In genomic region chr1:191895049-191895448, GRCh38 we compare ENCODE assay signal across 20 cellular contexts.
A peak's percentile ranks its signal among the peaks of the same experiment; 100 is the strongest.
DNase-seq lines count a peak whose midpoint lies in the region; ATAC-seq, FAIRE-seq and TF ChIP-seq lines count a peak whose summit lies in the region.
"Had no signal": no experiment of that assay in that cellular context is flagged by ENCODE, and none has a peak within 500 bp of the region (broad histone marks: within the 10 kb centered on the region; RNA-seq: fewer than 3 reads in every experiment).

No MANE protein-coding gene starts in this region.

- TF ChIP-seq EP300 in K562 (IDR thresholded peaks at IDR 0.05; ENCODE audit: low read length), result no peak

- no peak for ATAC-seq in IMR-90 (ENCODE audit: low read depth)
- ATAC-seq in K562, result no peak
- ATAC-seq: A549; CD8-positive, alpha-beta T cell had no signal

- no peaks in the 10 kb centered on the region for H3K79me1 ChIP-seq in IMR-90 (ENCODE audit: low read depth in 1 of 2, low read length in 2 of 2)

- no peak overlapping the region for H3K23ac ChIP-seq in IMR-90 (ENCODE audit: low read depth, low read length)

- no peaks in the 10 kb centered on the region for H3K79me2 ChIP-seq in K562 (ENCODE audit: control insufficient read depth, insufficient read depth, low read length)

- no peaks in the 10 kb centered on the region for H3K9me3 ChIP-seq in IMR-90 (ENCODE audit: control insufficient read depth, insufficient read depth, low read length)
- H3K9me3 ChIP-seq in K562 (replicated peaks; ENCODE audit: control insufficient read depth, insufficient read depth, low read depth, low read length), result peaks cover 6% of the 10 kb centered on the region; the same call in 1 of the 2 replicates
- H3K9me3 ChIP-seq: A549 had no signal

- H3K4me3 ChIP-seq in IMR-90 (ENCODE audit: insufficient read depth, low read depth, low read length) (no peak overlapping the region), K562 (no peak overlapping the region)
- H3K4me3 ChIP-seq: A549 had no signal

- no peak overlapping the region for H2AK5ac ChIP-seq in IMR-90 (ENCODE audit: low read depth, low read length)

- no peak overlapping the region for H4K91ac ChIP-seq in IMR-90 (ENCODE audit: insufficient read depth, low read depth, low read length)

- no peak overlapping the region for H2BK5ac ChIP-seq in IMR-90 (ENCODE audit: low read depth, low read length, poor library complexity, severe bottlenecking)

- BruUV-seq in IMR-90 (replicated peaks; lab: Mats Ljungman, UMichigan) (no TSS peak), K562 (replicated peaks; lab: Mats Ljungman, UMichigan) (no TSS peak)

- WGBS in IMR-90 (ENCODE audit: extremely low coverage in 2 of 2, insufficient read length in 1 of 2), 2 experiments, result 100% methylated on average over 1 of the region's 2 CpGs; no CpG with 5 or more reads in 1 of the 2 experiments
- WGBS in K562 (ENCODE audit: insufficient coverage, low coverage, missing lambda C conversion rate), result 19% methylated on average over 2 of the region's 2 CpGs

- no peak for DNase-seq in IMR-90
- peak; percentile 23 for DNase-seq in MV-4-11 (lab: John Stamatoyannopoulos, UW)
- no peak for DNase-seq in K562 (ENCODE audit: extremely low read depth in 1 of 4, low spot score in 3 of 4)
- no peak for DNase-seq in RCC 7860 (ENCODE audit: low spot score)
- no peak for DNase-seq in DMS153 (lab: John Stamatoyannopoulos, UW)
- DNase-seq in NCI-H2171 (lab: John Stamatoyannopoulos, UW), result no peak
- DNase-seq: 8988T; C1 segment of cervical spinal cord; CD8-positive, alpha-beta T cell; DMS 273 treated with DMSO at 0.1 percent for 48 hours; DMS53; DMS79 treated with DMSO at 0.1 percent for 48 hours; GF-D8; GOT3; H7; HCEC 1CT had no signal

- FAIRE-seq in K562 (lab: Jason Lieb, UNC) (no peak), RCC 7860 (lab: Jason Lieb, UNC) (no peak)
- FAIRE-seq: A549, D721Med, GM12891, GM18507 had no signal

- no peaks in the 10 kb centered on the region for H3K4me1 ChIP-seq in IMR-90 (ENCODE audit: control insufficient read depth, insufficient read depth, low read length)
- no peaks in the 10 kb centered on the region for H3K4me1 ChIP-seq in K562 (replicated peaks in 1 of 2; ENCODE audit: control insufficient read depth in 2 of 2, insufficient read depth in 2 of 2, low read length in 2 of 2)
- H3K4me1 ChIP-seq: A549 had no signal

- intact Hi-C loops in IMR-90 (cut with micrococcal nuclease) (no loop called here), K562 (cut with micrococcal nuclease) (loop anchor here (10.0 kb wide), 1 partner anchor 550 kb away; no protein-coding TSS in a partner anchor)

- in situ Hi-C loops in IMR-90 (cut with MboI; ENCODE audit: low sequenced_read_pairs), result no loop called here
- in situ Hi-C loops in K562 (cut with MboI), result no loop called here

- H3K56ac ChIP-seq in IMR-90 (ENCODE audit: extremely low read depth, insufficient read depth, low read length), result no peak overlapping the region

- no peaks in the 10 kb centered on the region for H3K27me3 ChIP-seq in IMR-90 (ENCODE audit: control insufficient read depth, insufficient read depth, low read length)
- no peaks in the 10 kb centered on the region for H3K27me3 ChIP-seq in K562 (ENCODE audit: control insufficient read depth in 2 of 2, insufficient read depth in 2 of 2, low read length in 2 of 2)

- H2AK9ac ChIP-seq in IMR-90 (replicated peaks; ENCODE audit: low read depth, low read length, poor library complexity), result no peak overlapping the region

- H3K9me1 ChIP-seq in IMR-90 (ENCODE audit: insufficient read depth, low read length) (no peaks in the 10 kb centered on the region), K562 (ENCODE audit: control insufficient read depth, insufficient read depth, low read length) (no peaks in the 10 kb centered on the region)

- dilution Hi-C loops in IMR-90 (cut with HindIII; ENCODE audit: low sequenced_read_pairs, unreplicated experiment), result no loop called here

- H3K9ac ChIP-seq in IMR-90 (ENCODE audit: low read depth, low read length) (no peak overlapping the region), K562 (ENCODE audit: insufficient read depth in 1 of 2, low read depth in 2 of 2, low read length in 2 of 2) (no peak overlapping the region)

- no peak overlapping the region for H3K14ac ChIP-seq in IMR-90 (replicated peaks; ENCODE audit: low read depth, low read length)

- no peak overlapping the region for H3K4me2 ChIP-seq in IMR-90 (ENCODE audit: low read depth, low read length)
- no peak overlapping the region for H3K4me2 ChIP-seq in K562 (ENCODE audit: insufficient read depth, low read length)
- H3K4me2 ChIP-seq: A549 had no signal

- H4K5ac ChIP-seq in IMR-90 (ENCODE audit: low read depth, low read length), result no peak overlapping the region

- no peak overlapping the region for H4K8ac ChIP-seq in IMR-90 (ENCODE audit: low read depth in 2 of 2, low read length in 2 of 2)

- H2AFZ ChIP-seq in IMR-90 (replicated peaks; ENCODE audit: low read length, poor library complexity) (no peak overlapping the region), K562 (ENCODE audit: low read depth, low read length) (0 out of 2 replicates have a peak overlapping the region, but pooled peaks have one; percentile 3)

- no peaks in the 10 kb centered on the region for H3K36me3 ChIP-seq in IMR-90 (ENCODE audit: control insufficient read depth, insufficient read depth, low read length)
- no peaks in the 10 kb centered on the region for H3K36me3 ChIP-seq in K562 (ENCODE audit: control insufficient read depth, insufficient read depth, low read length)

- no peak for TF ChIP-seq CTCF in IMR-90 (conservative IDR thresholded peaks at IDR 0.05; ENCODE audit: low read depth, low read length)
- TF ChIP-seq CTCF in K562 (IDR thresholded peaks at IDR 0.05 in 2 of 3, conservative IDR thresholded peaks at IDR 0.05 in 1 of 3; ENCODE audit: insufficient read depth in 2 of 3, low read depth in 1 of 3, low read length in 3 of 3), result no peak

- TF ChIP-seq POLR2A in IMR-90 (IDR thresholded peaks at IDR 0.05; ENCODE audit: low read depth, low read length) (no peak), K562 (conservative IDR thresholded peaks at IDR 0.05) (no peak)

- H4K20me1 ChIP-seq in IMR-90 (ENCODE audit: insufficient read depth, low read length) (no peaks in the 10 kb centered on the region), K562 (replicated peaks; ENCODE audit: control insufficient read depth, insufficient read depth, low read length) (no peaks in the 10 kb centered on the region)

- H3K4ac ChIP-seq in IMR-90 (ENCODE audit: low read depth, low read length), result no peak overlapping the region

- no peak overlapping the region for H3K27ac ChIP-seq in IMR-90 (ENCODE audit: insufficient read depth, low read length)
- no peak overlapping the region for H3K27ac ChIP-seq in K562 (ENCODE audit: extremely low read depth, low read depth, low read length)
- H3K27ac ChIP-seq: A549 had no signal

- no peak for TF ChIP-seq RAD21 in IMR-90 (IDR thresholded peaks at IDR 0.05; ENCODE audit: low read length)
- no peak for TF ChIP-seq RAD21 in K562 (CRISPR knock-in tag; conservative IDR thresholded peaks at IDR 0.05 in 1 of 2, IDR thresholded peaks at IDR 0.05 in 1 of 2)

- H3K18ac ChIP-seq in IMR-90 (ENCODE audit: low read depth, low read length), result no peak overlapping the region

- no peak overlapping the region for H2BK15ac ChIP-seq in IMR-90 (ENCODE audit: low read depth, low read length)

- no peak overlapping the region for H2BK120ac ChIP-seq in IMR-90 (ENCODE audit: low read depth, low read length)

- no peak overlapping the region for H2BK20ac ChIP-seq in IMR-90 (ENCODE audit: low read depth, low read length)

- CTCF ChIA-PET in IMR-90 (lab: Yijun Ruan, JAX) (no interaction called here), K562 (lab: Yijun Ruan, JAX; ENCODE audit: low intra/inter-chr PET ratio) (no interaction called here)

- POLR2A ChIA-PET in IMR-90 (lab: Charles Lee; ENCODE audit: unreplicated experiment), result no interaction called here
- POLR2A ChIA-PET in K562 (lab: Yijun Ruan, JAX), result no interaction called here

TF ChIP-seq in IMR-90, 13 proteins besides CTCF, POLR2A, EP300 and RAD21 (continues in another document):
- TF ChIP-seq MXI1 (IDR thresholded peaks at IDR 0.05; ENCODE audit: borderline replicate concordance, low read depth, low read length) (no peak), CEBPB (IDR thresholded peaks at IDR 0.05; ENCODE audit: low read depth, low read length) (peak; percentile 50; the same call in 1 of the 2 replicates), FOS (IDR thresholded peaks at IDR 0.05; ENCODE audit: low read depth, low read length) (no peak), SMC3 (IDR thresholded peaks at IDR 0.05; ENCODE audit: low read depth, low read length) (no peak), NFE2L2 (IDR thresholded peaks at IDR 0.05; ENCODE audit: low read depth, low read length) (no peak), RFX5 (IDR thresholded peaks at IDR 0.05; ENCODE audit: low read depth, low read length) (no peak), CHD1 (IDR thresholded peaks at IDR 0.05; ENCODE audit: low read depth, low read length) (no peak)
- TF ChIP-seq, protein P1, sequence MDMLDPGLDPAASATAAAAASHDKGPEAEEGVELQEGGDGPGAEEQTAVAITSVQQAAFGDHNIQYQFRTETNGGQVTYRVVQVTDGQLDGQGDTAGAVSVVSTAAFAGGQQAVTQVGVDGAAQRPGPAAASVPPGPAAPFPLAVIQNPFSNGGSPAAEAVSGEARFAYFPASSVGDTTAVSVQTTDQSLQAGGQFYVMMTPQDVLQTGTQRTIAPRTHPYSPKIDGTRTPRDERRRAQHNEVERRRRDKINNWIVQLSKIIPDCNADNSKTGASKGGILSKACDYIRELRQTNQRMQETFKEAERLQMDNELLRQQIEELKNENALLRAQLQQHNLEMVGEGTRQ (IDR thresholded peaks at IDR 0.05; ENCODE audit: low read depth, low read length), result no peak

TF ChIP-seq in K562, 482 proteins besides CTCF, POLR2A, EP300 and RAD21 (continues in another document):
- TF ChIP-seq PRMT5 (CRISPR knock-in tag; IDR thresholded peaks at IDR 0.05) (no peak), PCBP2 (IDR thresholded peaks at IDR 0.05; ENCODE audit: low read depth, low read length, poor library complexity, severe bottlenecking) (no peak), HNRNPUL1 (IDR thresholded peaks at IDR 0.05; ENCODE audit: low read length) (no peak), MECOM (CRISPR knock-in tag; IDR thresholded peaks at IDR 0.05) (no peak), DNMT1 (IDR thresholded peaks at IDR 0.05) (no peak)
- TF ChIP-seq, protein P2, sequence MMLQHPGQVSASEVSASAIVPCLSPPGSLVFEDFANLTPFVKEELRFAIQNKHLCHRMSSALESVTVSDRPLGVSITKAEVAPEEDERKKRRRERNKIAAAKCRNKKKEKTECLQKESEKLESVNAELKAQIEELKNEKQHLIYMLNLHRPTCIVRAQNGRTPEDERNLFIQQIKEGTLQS (IDR thresholded peaks at IDR 0.05), result peak; percentile 71
- TF ChIP-seq, protein P2 (CRISPR knock-in tag; conservative IDR thresholded peaks at IDR 0.05), result no peak
